In the genomic region with DNA sequence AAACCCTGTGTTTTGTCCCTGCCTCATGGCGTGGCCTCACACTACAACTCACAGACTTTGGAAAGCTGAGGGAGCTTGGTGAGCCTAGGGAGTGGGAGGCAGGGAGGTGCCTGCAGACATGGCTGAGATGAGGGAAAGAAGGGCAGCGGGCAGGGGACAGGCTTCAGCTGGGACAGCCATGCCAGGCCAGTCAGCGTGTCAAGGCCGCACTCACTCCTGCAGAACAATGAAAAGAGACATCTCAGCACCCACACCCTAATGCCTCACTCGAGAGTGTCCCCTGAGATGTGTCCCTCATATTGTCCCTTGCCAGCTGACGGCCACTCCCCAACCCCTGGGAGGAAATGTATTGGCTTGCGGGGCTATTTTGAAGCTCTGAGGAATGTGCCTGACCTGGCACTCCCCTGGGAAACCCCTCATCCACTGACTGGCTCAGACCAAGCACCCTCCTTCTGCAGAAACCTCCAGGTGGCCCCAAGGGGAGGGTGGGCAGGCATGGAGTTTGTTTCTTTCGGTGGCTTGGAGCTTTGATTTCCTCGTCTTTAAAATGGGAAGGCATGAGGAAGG, we compare ENCODE assay signal across 12 cellular contexts.
"Had no signal": no experiment of that assay in that cellular context is flagged by ENCODE, and none has a peak within 500 bp of the region (broad histone marks: within the 10 kb centered on the region; RNA-seq: fewer than 3 reads in every experiment).

No MANE protein-coding gene starts in this region.

- ATAC-seq: stimulated activated effector memory CD8-positive, alpha-beta T cell treated with anti-CD3 and anti-CD28 coated beads, Interleukin-12 subunit alpha, Interleukin-12 subunit beta, amount 100 ng/mL, for 72 hours had no signal

- H3K4me3 ChIP-seq: ovary, skin epidermis, tibial artery had no signal

- DNase-seq: activated CD4-positive, alpha-beta T cell treated with anti-CD3 and anti-CD28 coated beads, Interleukin-2, amount 50 U/mL, for 1 hour; activated naive CD4-positive, alpha-beta T cell treated with anti-CD3 and anti-CD28 coated beads, Interleukin-2, amount 10 ng/mL, durations not matched to agents 7 days and 5 days; activated T-cell treated with anti-CD3 and anti-CD28 coated beads for 4 hours; cerebellar nuclear complex; dermis blood vessel endothelial cell; endodermal cell; glutamatergic neuron; ovary; retina; tibial artery had no signal

- H3K27ac ChIP-seq: ovary, tibial artery had no signal

- H3K36me3 ChIP-seq: ovary, tibial artery had no signal

- H3K9me3 ChIP-seq: ovary, tibial artery had no signal

- H3K27me3 ChIP-seq: ovary, tibial artery had no signal
